In genomic region chr14:30610719-30611388, GRCh38 we compare ENCODE assay signal across 8 cellular contexts. TPM values are rescaled to one million over a fixed set of nuclear protein-coding genes. Genes with fewer than 3 reads are reported as not detected.
A peak's percentile ranks its signal among the peaks of the same experiment; 100 is the strongest.
DNase-seq lines count a peak whose midpoint lies in the region; ATAC-seq, FAIRE-seq and TF ChIP-seq lines count a peak whose summit lies in the region.

No MANE protein-coding gene starts in this region.

- H3K27me3 ChIP-seq in GM23248 (replicated peaks; ENCODE audit: insufficient read depth), result no peaks in the 10 kb centered on the region
- no peaks in the 10 kb centered on the region for H3K27me3 ChIP-seq in HepG2 (ENCODE audit: control insufficient read depth in 1 of 2, insufficient read depth in 2 of 2, low read length in 2 of 2)

- TF ChIP-seq RAD21 in HepG2 (CRISPR knock-in tag; IDR thresholded peaks at IDR 0.05), result no peak

- FAIRE-seq in HepG2 (lab: Jason Lieb, UNC), result no peak

- H3K4me3 ChIP-seq in AG09309 (ENCODE audit: control insufficient read depth, low read depth, low read length) (no peak overlapping the region), GM23248 (no peak overlapping the region), HepG2 (replicated peaks in 1 of 3; ENCODE audit: insufficient read depth in 1 of 3, low read depth in 2 of 3, low read length in 3 of 3) (no peak overlapping the region)

- H3F3A ChIP-seq in GM23248 (ENCODE audit: insufficient read depth), result peaks cover 26% of the 10 kb centered on the region; the same call in 1 of the 2 replicates

- no peak for DNase-seq in AG09309 (ENCODE audit: low read depth)
- DNase-seq in GM23248, result peak; percentile 46
- peak; percentile 5 for DNase-seq in NCI-H2227 treated with DMSO at 0.1 percent for 48 hours (lab: John Stamatoyannopoulos, UW)
- DNase-seq in brain pericyte (ENCODE audit: low read depth, low spot score), result peak; percentile 53
- DNase-seq in HepG2 (ENCODE audit: low spot score), result peak; percentile 75
- DNase-seq in activated CD8-positive, alpha-beta memory T cell treated with anti-CD3 and anti-CD28 coated beads, Interleukin-2, amount 50 U/mL, for 48 hours, result no peak

- intact Hi-C loops in HepG2 (cut with micrococcal nuclease; ENCODE audit: unreplicated experiment), result loop anchor here (1.0 to 10.0 kb wide), 3 partner anchors 89 to 1856 kb away; no protein-coding TSS in a partner anchor

- no peak for TF ChIP-seq POLR2A in HepG2 (IDR thresholded peaks at IDR 0.05; ENCODE audit: insufficient read depth in 1 of 2, low read depth in 2 of 2, low read length in 2 of 2)

- TF ChIP-seq CTCF in AG09309 (IDR thresholded peaks at IDR 0.05; ENCODE audit: control insufficient read depth, insufficient read depth, low read depth, low read length, missing control alignments), result peak; percentile 30
- TF ChIP-seq CTCF in HepG2 (CRISPR knock-in tag; IDR thresholded peaks at IDR 0.05), result peak; percentile 76

- H3K36me3 ChIP-seq in GM23248 (ENCODE audit: low read depth) (peaks cover 45% of the 10 kb centered on the region), HepG2 (replicated peaks in 1 of 2; ENCODE audit: control insufficient read depth in 1 of 2, insufficient read depth in 2 of 2, low read length in 2 of 2) (peaks cover 7 to 62% of the 10 kb centered on the region in 2 experiments)

- 81 to 83% methylated on average over 6 of the region's 6 CpGs for WGBS in GM23248 (ENCODE audit: low coverage in 1 of 2, low lambda C conversion rate in 2 of 2, missing lambda C conversion rate in 2 of 2), 2 experiments
- WGBS in HepG2 (ENCODE audit: low lambda C conversion rate), result 86% methylated on average over 6 of the region's 6 CpGs

- POLR2A ChIA-PET in HepG2 (lab: Yijun Ruan, JAX), result interaction anchor here (3.6 kb wide), 1 partner anchor 11 kb away, joined by 16 read pairs; the partner anchor contains the start of gene SCFD1

- H4K20me1 ChIP-seq in GM23248 (ENCODE audit: insufficient read depth) (no peaks in the 10 kb centered on the region), HepG2 (ENCODE audit: insufficient read depth, low read length) (no peaks in the 10 kb centered on the region)

- H3K4me2 ChIP-seq in GM23248 (ENCODE audit: unreplicated experiment) (no peak overlapping the region), HepG2 (ENCODE audit: low read depth, low read length) (no peak overlapping the region)

- ATAC-seq in HepG2 (peak; percentile 75), GM18502 (IDR thresholded peaks at IDR 0.05; ENCODE audit: poor library complexity, unreplicated experiment) (no peak), GM18498 (IDR thresholded peaks at IDR 0.05; ENCODE audit: unreplicated experiment) (no peak)

- no TSS peak for BruUV-seq in HepG2 (replicated peaks; lab: Mats Ljungman, UMichigan)

- H3K9me3 ChIP-seq in GM23248 (ENCODE audit: low read depth) (no peaks in the 10 kb centered on the region), HepG2 (ENCODE audit: low read length) (no peaks in the 10 kb centered on the region)

- H2AFZ ChIP-seq in GM23248 (no peak overlapping the region), HepG2 (ENCODE audit: low read length) (no peak overlapping the region)

- no peak overlapping the region for H3K27ac ChIP-seq in GM23248
- no peak overlapping the region for H3K27ac ChIP-seq in HepG2 (ENCODE audit: extremely low read length, insufficient read depth, low read length)

- in situ Hi-C loops in GM23248 (cut with MboI) (no loop called here), HepG2 (cut with HindIII; ENCODE audit: extremely low pct_ligation_motif_present, low pct_unique_long_range_greater_than_20kb) (no loop called here)

- H3K9ac ChIP-seq in GM23248 (no peak overlapping the region), HepG2 (ENCODE audit: insufficient read depth, low read depth, low read length) (no peak overlapping the region)

- TF ChIP-seq EP300 in HepG2 (IDR thresholded peaks at IDR 0.05; ENCODE audit: low read depth in 2 of 2, low read length in 2 of 2) (0 out of 4 replicates have a peak, but pooled peaks of 1 of the 2 experiments have one; percentile 5), HepG2 (CRISPR knock-in tag; IDR thresholded peaks at IDR 0.05; ENCODE audit: borderline replicate concordance) (no peak)

- H3K9me2 ChIP-seq in GM23248 (ENCODE audit: insufficient read depth), result no peaks in the 10 kb centered on the region

- CTCF ChIA-PET in HepG2 (lab: Yijun Ruan, JAX; ENCODE audit: low intra/inter-chr PET ratio, low total read pairs), result interaction anchor here (1.6 kb wide), 1 partner anchor 236 kb away, joined by 7 read pairs; no protein-coding TSS in a partner anchor

- H3K79me2 ChIP-seq in GM23248 (ENCODE audit: insufficient read depth), result no peaks in the 10 kb centered on the region
- no peaks in the 10 kb centered on the region for H3K79me2 ChIP-seq in HepG2 (ENCODE audit: insufficient read depth, low read length)

- H3K4me1 ChIP-seq in GM23248 (ENCODE audit: insufficient read depth) (peaks cover 14% of the 10 kb centered on the region; the same call in 1 of the 2 replicates), HepG2 (ENCODE audit: insufficient read depth, low read length) (no peaks in the 10 kb centered on the region)

TF ChIP-seq in HepG2, 621 proteins besides CTCF, POLR2A, EP300 and RAD21 (continues in another document):
- no peak for TF ChIP-seq ZMYM3 (CRISPR knock-in tag; IDR thresholded peaks at IDR 0.05)
- no peak for TF ChIP-seq FOXM1 (CRISPR knock-in tag; IDR thresholded peaks at IDR 0.05)
- no peak for TF ChIP-seq DPF2 (CRISPR knock-in tag; IDR thresholded peaks at IDR 0.05; ENCODE audit: borderline replicate concordance, low read depth)
- TF ChIP-seq SMARCC2 (IDR thresholded peaks at IDR 0.05), result no peak
- no peak for TF ChIP-seq RXRB (CRISPR knock-in tag; IDR thresholded peaks at IDR 0.05; ENCODE audit: borderline replicate concordance)
- no peak for TF ChIP-seq EEA1 (CRISPR knock-in tag; IDR thresholded peaks at IDR 0.05; ENCODE audit: borderline replicate concordance)
- peak; percentile 27; the same call in 1 of the 2 replicates for TF ChIP-seq CEBPB (IDR thresholded peaks at IDR 0.05; ENCODE audit: borderline replicate concordance, low read depth, low read length)
- TF ChIP-seq RARG (CRISPR knock-in tag; IDR thresholded peaks at IDR 0.05; ENCODE audit: low read depth), result no peak
- TF ChIP-seq DNMT3B (CRISPR knock-in tag; conservative IDR thresholded peaks at IDR 0.05), result no peak
- TF ChIP-seq MATR3 (CRISPR knock-in tag; IDR thresholded peaks at IDR 0.05), result no peak
- TF ChIP-seq ZNF205 (CRISPR knock-in tag; IDR thresholded peaks at IDR 0.05), result 0 out of 2 replicates have a peak, but pooled peaks have one; percentile 13

RNA-seq across cellular contexts. Expression of gene SCFD1, which starts 11.3 kb away (rescaled TPM):
- 78.7 and 92.3 TPM in 2 replicates for total RNA-seq in GM23248 (2014; rRNA removed; shearing (Covaris generic))
- 114 and 117 TPM in 2 replicates for polyA plus RNA-seq in GM23248 (2016; fragmentation: Nextera tagmentation; extraction: Ambion mirVana)
- total RNA-seq in HepG2 (2016; rRNA removed; fragmentation: Illumina TruSeq; extraction: Trizol), result 256 and 318 TPM in 2 replicates
- 183 and 191 TPM in 2 replicates for total RNA-seq in HepG2 (2016; cell fraction: cytosol; rRNA removed; fragmentation: Illumina TruSeq; extraction: Trizol; ENCODE audit: low read depth)
- total RNA-seq in HepG2 (2016; cell fraction: insoluble cytoplasmic fraction; rRNA removed; fragmentation: Illumina TruSeq; extraction: Trizol), result 264 and 346 TPM in 2 replicates
- total RNA-seq in HepG2 (2016; cell fraction: membrane; rRNA removed; fragmentation: Illumina TruSeq; extraction: Trizol), result 220 and 248 TPM in 2 replicates
- total RNA-seq in HepG2 (2016; cell fraction: nucleus; rRNA removed; fragmentation: Illumina TruSeq; extraction: Trizol), result 294 and 317 TPM in 2 replicates
- polyA plus RNA-seq in HepG2 (2011; rRNA removed), result 178 and 235 TPM in 2 replicates
- 51.8 and 79.2 TPM in 2 replicates for polyA plus RNA-seq in HepG2 (2011; cell fraction: cytosol; rRNA removed)
- polyA plus RNA-seq in HepG2 (2011; cell fraction: nucleus; rRNA removed), result 111 and 127 TPM in 2 replicates
- 114 and 153 TPM in 2 replicates for polyA plus RNA-seq in HepG2 (2012)
- 135 and 148 TPM in 2 replicates for polyA plus RNA-seq in HepG2 (2016; cell fraction: cytosol; fragmentation: Illumina TruSeq; extraction: Trizol; ENCODE audit: low read depth)
- 293 and 325 TPM in 2 replicates for polyA plus RNA-seq in HepG2 (2016; cell fraction: insoluble cytoplasmic fraction; fragmentation: Illumina TruSeq; extraction: Trizol; ENCODE audit: low read depth)
- polyA plus RNA-seq in HepG2 (2016; cell fraction: membrane; fragmentation: Illumina TruSeq; extraction: Trizol; ENCODE audit: low read depth), result 190 and 203 TPM in 2 replicates
- polyA plus RNA-seq in HepG2 (2016; cell fraction: nucleus; fragmentation: Illumina TruSeq; extraction: Trizol; ENCODE audit: insufficient read depth, low read depth), result 291 and 292 TPM in 2 replicates
- polyA minus RNA-seq in HepG2 (2011; rRNA and poly(A)+ RNA removed; ENCODE audit: low replicate concordance), result 24.4 and 68.1 TPM in 2 replicates
- 92.9 and 94.7 TPM in 2 replicates for polyA minus RNA-seq in HepG2 (2011; cell fraction: cytosol; rRNA and poly(A)+ RNA removed)
- polyA minus RNA-seq in HepG2 (2011; cell fraction: nucleus; rRNA and poly(A)+ RNA removed), result 849 and 949 TPM in 2 replicates

RNA-seq across cellular contexts. Expression of gene G2E3, which starts 51.9 kb away (rescaled TPM):
- 11.2 and 12.6 TPM in 2 replicates for total RNA-seq in GM23248 (2014; rRNA removed; shearing (Covaris generic))
- polyA plus RNA-seq in GM23248 (2016; fragmentation: Nextera tagmentation; extraction: Ambion mirVana) (24.4 and 26.5 TPM in 2 replicates), HepG2 (2011; rRNA removed) (13.8 and 22.8 TPM in 2 replicates)
- total RNA-seq in HepG2 (2016; rRNA removed; fragmentation: Illumina TruSeq; extraction: Trizol), result 63.0 and 90.7 TPM in 2 replicates
- total RNA-seq in HepG2 (2016; cell fraction: cytosol; rRNA removed; fragmentation: Illumina TruSeq; extraction: Trizol; ENCODE audit: low read depth), result 20.1 and 20.7 TPM in 2 replicates
- total RNA-seq in HepG2 (2016; cell fraction: insoluble cytoplasmic fraction; rRNA removed; fragmentation: Illumina TruSeq; extraction: Trizol), result 61.4 and 87.9 TPM in 2 replicates
- 27.9 and 35.1 TPM in 2 replicates for total RNA-seq in HepG2 (2016; cell fraction: membrane; rRNA removed; fragmentation: Illumina TruSeq; extraction: Trizol)
- 81.7 and 85.9 TPM in 2 replicates for total RNA-seq in HepG2 (2016; cell fraction: nucleus; rRNA removed; fragmentation: Illumina TruSeq; extraction: Trizol)
- 5.6 and 8.4 TPM in 2 replicates for polyA plus RNA-seq in HepG2 (2011; cell fraction: cytosol; rRNA removed)
- 11.7 and 14.1 TPM in 2 replicates for polyA plus RNA-seq in HepG2 (2011; cell fraction: nucleus; rRNA removed)
- 22.9 and 29.9 TPM in 2 replicates for polyA plus RNA-seq in HepG2 (2012)
- polyA plus RNA-seq in HepG2 (2016; cell fraction: cytosol; fragmentation: Illumina TruSeq; extraction: Trizol; ENCODE audit: low read depth), result 2.5 and 2.9 TPM in 2 replicates
- 40.8 and 45.8 TPM in 2 replicates for polyA plus RNA-seq in HepG2 (2016; cell fraction: insoluble cytoplasmic fraction; fragmentation: Illumina TruSeq; extraction: Trizol; ENCODE audit: low read depth)
- 5.2 and 7.8 TPM in 2 replicates for polyA plus RNA-seq in HepG2 (2016; cell fraction: membrane; fragmentation: Illumina TruSeq; extraction: Trizol; ENCODE audit: low read depth)
- 71.9 and 74.2 TPM in 2 replicates for polyA plus RNA-seq in HepG2 (2016; cell fraction: nucleus; fragmentation: Illumina TruSeq; extraction: Trizol; ENCODE audit: insufficient read depth, low read depth)
- polyA minus RNA-seq in HepG2 (2011; rRNA and poly(A)+ RNA removed; ENCODE audit: low replicate concordance), result 8.9 and 9.2 TPM in 2 replicates
- 31.6 and 36.1 TPM in 2 replicates for polyA minus RNA-seq in HepG2 (2011; cell fraction: cytosol; rRNA and poly(A)+ RNA removed)
- polyA minus RNA-seq in HepG2 (2011; cell fraction: nucleus; rRNA and poly(A)+ RNA removed), result 92.2 and 121 TPM in 2 replicates

Comparison
In these comparisons a context has a peak if more than half of its experiments do, and no peak if none do; other contexts are left out.
1. DNase-seq: peak in GM23248 (single experiment), NCI-H2227 treated with DMSO at 0.1 percent for 48 hours (single experiment), brain pericyte (single experiment) and HepG2 (single experiment); none in AG09309 (single experiment) and activated CD8-positive, alpha-beta memory T cell treated with anti-CD3 and anti-CD28 coated beads, Interleukin-2, amount 50 U/mL, for 48 hours (single experiment).